In the genomic region with DNA sequence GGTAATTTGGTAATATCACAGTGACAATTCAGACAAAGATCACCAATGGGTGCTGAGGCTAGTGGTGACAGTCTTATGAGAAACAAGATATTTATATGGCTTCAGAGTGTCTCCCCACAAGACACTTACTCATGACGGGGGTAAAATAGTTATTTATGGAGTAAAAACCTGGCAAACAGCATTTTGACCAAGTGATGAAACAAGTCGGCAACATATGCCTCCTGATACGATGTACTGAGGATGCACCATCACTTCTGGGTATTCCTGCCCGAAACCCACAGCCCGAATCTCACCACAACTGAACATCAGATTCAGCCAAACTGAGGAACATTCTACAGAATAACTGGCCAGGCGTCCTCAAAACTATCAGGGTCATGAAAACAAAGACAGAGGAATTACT, we compare ENCODE assay signal across 22 cellular contexts. TPM values are rescaled to one million over a fixed set of nuclear protein-coding genes. Genes with fewer than 3 reads are reported as not detected.
DNase-seq lines count a peak whose midpoint lies in the region; ATAC-seq and TF ChIP-seq lines count a peak whose summit lies in the region.
"Had no signal": no experiment of that assay in that cellular context is flagged by ENCODE, and none has a peak within 500 bp of the region (broad histone marks: within the 10 kb centered on the region; RNA-seq: fewer than 3 reads in every experiment).

No MANE protein-coding gene starts in this region.

- no peaks in the 10 kb centered on the region for H3K36me3 Mint-ChIP-seq in natural killer cell treated with Interleukin-12 subunit alpha and Interleukin-12 subunit beta and Interleukin-15 and Interleukin-18, amount 100 ng/mL, for 72 hours
- H3K36me3 Mint-ChIP-seq in natural killer cell = no peaks in the 10 kb centered on the region
- H3K36me3 Mint-ChIP-seq in central memory CD8-positive, alpha-beta T cell (ENCODE audit: insufficient read depth) = no peaks in the 10 kb centered on the region
- H3K36me3 Mint-ChIP-seq: CD4-positive, alpha-beta memory T cell had no signal

- TF ChIP-seq POLR2A in spleen (IDR thresholded peaks at IDR 0.05) = no peak

- H3K9me3 ChIP-seq in spleen (no peaks in the 10 kb centered on the region), WERI-Rb-1 (ENCODE audit: severe bottlenecking) (no peaks in the 10 kb centered on the region)
- H3K9me3 ChIP-seq: A549; BE2C; BLaER1 treated with 17β-estradiol and CSF1 and Interleukin-3, amounts not matched to agents 10 nM and 100 nM; HAP-1 had no signal

- H3K27me3 ChIP-seq in spleen (replicated peaks in 1 of 7) = no peaks in the 10 kb centered on the region
- no peaks in the 10 kb centered on the region for H3K27me3 ChIP-seq in WERI-Rb-1 (ENCODE audit: insufficient read depth, low read depth, severe bottlenecking)
- H3K27me3 ChIP-seq: BE2C; BLaER1 treated with 17β-estradiol and CSF1 and Interleukin-3, amounts not matched to agents 10 nM and 100 nM had no signal

- ATAC-seq in natural killer cell treated with Interleukin-12 subunit alpha and Interleukin-12 subunit beta and Interleukin-15 and Interleukin-18, amount 100 ng/mL, for 72 hours = no peak
- ATAC-seq in natural killer cell = no peak
- ATAC-seq in central memory CD8-positive, alpha-beta T cell (replicated peaks; ENCODE audit: extremely low read depth, poor library complexity, severe bottlenecking) = no peak
- ATAC-seq: A549 had no signal

- H3K9me3 Mint-ChIP-seq in natural killer cell treated with Interleukin-12 subunit alpha and Interleukin-12 subunit beta and Interleukin-15 and Interleukin-18, amount 100 ng/mL, for 72 hours = no peaks in the 10 kb centered on the region
- H3K9me3 Mint-ChIP-seq in natural killer cell = no peaks in the 10 kb centered on the region
- no peaks in the 10 kb centered on the region for H3K9me3 Mint-ChIP-seq in central memory CD8-positive, alpha-beta T cell
- H3K9me3 Mint-ChIP-seq: CD4-positive, alpha-beta memory T cell; HFFc6 had no signal

- TF ChIP-seq CTCF in natural killer cell (IDR thresholded peaks at IDR 0.05) (no peak), spleen (IDR thresholded peaks at IDR 0.05 in 8 of 11, conservative IDR thresholded peaks at IDR 0.05 in 3 of 11) (no peak), WERI-Rb-1 (IDR thresholded peaks at IDR 0.05; ENCODE audit: low read depth, low read length) (no peak)

- 85 to 98% (median 87%) methylated on average over 6 of the region's 6 CpGs for WGBS in spleen, 5 donors

- peak overlapping the region; percentile 0 to 29 for H3K27ac Mint-ChIP-seq in natural killer cell treated with Interleukin-12 subunit alpha and Interleukin-12 subunit beta and Interleukin-15 and Interleukin-18, amount 100 ng/mL, for 72 hours
- no peak overlapping the region for H3K27ac Mint-ChIP-seq in natural killer cell
- H3K27ac Mint-ChIP-seq in central memory CD8-positive, alpha-beta T cell (ENCODE audit: low read depth) = peak overlapping the region; percentile 14
- H3K27ac Mint-ChIP-seq: HFFc6 had no signal

- H3K36me3 ChIP-seq in spleen (no peaks in the 10 kb centered on the region), WERI-Rb-1 (no peaks in the 10 kb centered on the region)
- H3K36me3 ChIP-seq: BE2C; BLaER1 treated with 17β-estradiol and CSF1 and Interleukin-3, amounts not matched to agents 10 nM and 100 nM; HAP-1 had no signal

- peak overlapping the region in 5 of 8 donors; percentile 9 to 83 (median 61) for H3K27ac ChIP-seq in spleen
- H3K27ac ChIP-seq in WERI-Rb-1 = no peak overlapping the region
- H3K27ac ChIP-seq: A549 had no signal

- intact Hi-C loops in natural killer cell (cut with micrococcal nuclease) (no loop called here), spleen (cut with DNase I; ENCODE audit: low total_unique reads) (no loop called here)

- H3K4me3 Mint-ChIP-seq in natural killer cell treated with Interleukin-12 subunit alpha and Interleukin-12 subunit beta and Interleukin-15 and Interleukin-18, amount 100 ng/mL, for 72 hours = no peak overlapping the region
- H3K4me3 Mint-ChIP-seq in natural killer cell = no peak overlapping the region
- H3K4me3 Mint-ChIP-seq in central memory CD8-positive, alpha-beta T cell = no peak overlapping the region
- H3K4me3 Mint-ChIP-seq: CD4-positive, alpha-beta memory T cell; HFFc6 had no signal

- H3K4me1 Mint-ChIP-seq in natural killer cell treated with Interleukin-12 subunit alpha and Interleukin-12 subunit beta and Interleukin-15 and Interleukin-18, amount 100 ng/mL, for 72 hours (ENCODE audit: low read depth in 2 of 2) = peaks cover 12 to 14% of the 10 kb centered on the region in 2 donors
- peaks cover 5 to 10% of the 10 kb centered on the region in 2 donors for H3K4me1 Mint-ChIP-seq in natural killer cell
- H3K4me1 Mint-ChIP-seq in central memory CD8-positive, alpha-beta T cell = peaks cover 7% of the 10 kb centered on the region

- no peaks in the 10 kb centered on the region for H3K27me3 Mint-ChIP-seq in natural killer cell treated with Interleukin-12 subunit alpha and Interleukin-12 subunit beta and Interleukin-15 and Interleukin-18, amount 100 ng/mL, for 72 hours
- H3K27me3 Mint-ChIP-seq in natural killer cell (ENCODE audit: low read depth in 2 of 2) = peaks cover 7 to 13% of the 10 kb centered on the region in 2 donors
- peaks cover 8% of the 10 kb centered on the region for H3K27me3 Mint-ChIP-seq in central memory CD8-positive, alpha-beta T cell

- DNase-seq in natural killer cell treated with Interleukin-12 subunit alpha and Interleukin-12 subunit beta and Interleukin-15 and Interleukin-18, amount 100 ng/mL, for 72 hours (ENCODE audit: low spot score) = no peak
- DNase-seq in natural killer cell (no peak), OCI-M1 (lab: John Stamatoyannopoulos, UW) (peak; percentile 71), spleen (no peak), NCI-H524 treated with DMSO at 0.1 percent for 48 hours (lab: John Stamatoyannopoulos, UW) (no peak), WERI-Rb-1 (no peak)
- DNase-seq in central memory CD8-positive, alpha-beta T cell (ENCODE audit: low spot score in 2 of 2) = no peak
- no peak for DNase-seq in activated CD8-positive, alpha-beta memory T cell treated with anti-CD3 and anti-CD28 coated beads, Interleukin-2, amount 50 U/mL, for 4 hours
- DNase-seq: 8988T; ACHN; AML-193; BE2C; Calu3; CD4-positive, alpha-beta memory T cell; COR-L47; DMS53; DMS79 treated with DMSO at 0.1 percent for 48 hours; GOT3; HFFc6 had no signal

- H3K4me3 ChIP-seq in spleen (no peak overlapping the region), WERI-Rb-1 (ENCODE audit: low read depth, low read length) (no peak overlapping the region)
- H3K4me3 ChIP-seq: A549; BLaER1 treated with 17β-estradiol and CSF1 and Interleukin-3, amounts not matched to agents 10 nM and 100 nM; HAP-1 had no signal

- peaks cover 0 to 29% (median 0%) of the 10 kb centered on the region in 6 donors for H3K4me1 ChIP-seq in spleen
- H3K4me1 ChIP-seq: A549, BE2C, HAP-1 had no signal

RNA-seq across cellular contexts. Expression of a gene that starts 4.9 kb away (rescaled TPM):
- under 1 TPM; 0.55 to 0.84 TPM for total RNA-seq in natural killer cell treated with Interleukin-12 subunit alpha and Interleukin-12 subunit beta and Interleukin-15 and Interleukin-18, amount 100 ng/mL, for 72 hours
- 1 to 10 TPM; 1.4 to 2.7 (median 1.9) TPM for total RNA-seq in natural killer cell
- 1 to 10 TPM; 2.7 to 5.3 (median 4.1) TPM for total RNA-seq in spleen
- 1 to 10 TPM; 1.2 to 2.0 (median 1.9) TPM for polyA plus RNA-seq in spleen

RNA-seq across cellular contexts. Expression of a gene that starts 41.7 kb away (rescaled TPM):
- total RNA-seq in natural killer cell treated with Interleukin-12 subunit alpha and Interleukin-12 subunit beta and Interleukin-15 and Interleukin-18, amount 100 ng/mL, for 72 hours = 10 to 100 TPM; 27.6 to 42.7 TPM
- 100 to 1,000 TPM in 2 of 3 donors, 10 to 100 TPM in 1; 63.0 to 165 (median 112) TPM for total RNA-seq in natural killer cell
- total RNA-seq in spleen = 100 to 1,000 TPM in 2 of 7 donors, 10 to 100 TPM in 5; 41.6 to 241 (median 90.3) TPM
- 1 to 10 TPM; 2.7 to 7.2 (median 4.2) TPM for polyA plus RNA-seq in spleen

Comparison
In these comparisons a context has a peak if more than half of its experiments do, and no peak if none do; other contexts are left out.
1. H3K27ac Mint-ChIP-seq: peak in natural killer cell treated with Interleukin-12 subunit alpha and Interleukin-12 subunit beta and Interleukin-15 and Interleukin-18, amount 100 ng/mL, for 72 hours (2 of 2) and central memory CD8-positive, alpha-beta T cell (single experiment); none in natural killer cell (0 of 2).